In the genomic region with DNA sequence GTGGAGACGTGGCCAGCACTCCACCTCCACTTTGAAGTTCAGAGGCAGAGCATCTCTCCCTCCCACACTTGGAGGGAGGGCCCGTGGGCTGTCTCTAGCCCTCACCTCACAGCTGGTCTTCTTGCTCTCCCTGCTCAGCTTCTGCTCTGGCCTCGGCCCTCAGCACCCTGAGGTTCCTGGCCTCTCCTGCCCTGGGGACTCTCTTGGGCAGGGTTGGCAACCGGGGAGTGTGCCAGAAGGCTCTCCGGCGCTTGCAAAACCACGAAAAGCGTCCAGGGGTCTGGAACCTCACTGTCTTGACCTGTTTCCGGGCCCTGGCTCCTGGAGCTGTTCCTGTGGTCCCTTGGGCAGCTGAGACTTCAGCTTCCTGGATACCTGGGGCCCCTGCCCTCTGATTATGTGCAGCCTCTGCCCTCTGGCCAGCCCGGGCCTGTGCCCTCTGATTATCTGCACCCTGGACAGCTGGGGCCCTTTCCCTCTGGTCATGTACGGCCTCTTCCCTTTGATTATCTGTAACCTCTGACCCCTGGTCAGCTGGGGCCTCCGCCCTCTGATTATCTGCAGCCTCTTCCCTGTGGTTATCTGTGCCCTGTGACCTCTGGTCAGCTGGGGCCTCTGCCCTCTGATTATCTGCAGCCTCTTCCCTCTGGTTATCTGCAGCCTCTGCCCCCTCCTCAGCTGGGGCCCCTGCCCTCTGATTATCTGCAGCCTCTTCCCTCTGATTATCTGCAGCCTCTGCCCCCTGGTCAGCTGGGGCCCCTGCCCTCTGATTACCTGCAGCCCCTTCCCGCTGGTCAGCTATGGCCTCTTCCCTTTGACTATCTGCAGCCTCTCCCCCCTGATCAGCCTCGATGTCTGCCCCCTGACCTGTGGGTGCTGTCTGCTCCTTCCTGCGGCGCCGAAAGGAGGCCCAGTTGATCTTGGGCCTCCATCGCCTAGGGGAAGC, we compare ENCODE assay signal across 1 cellular context.
A peak's percentile ranks its signal among the peaks of the same experiment; 100 is the strongest.
TF ChIP-seq lines count a peak whose summit lies in the region.

No MANE protein-coding gene starts in this region.

TF ChIP-seq in K562, 482 proteins besides CTCF, POLR2A, EP300 and RAD21 (continued from another document and continues in another):
- TF ChIP-seq, protein P1, sequence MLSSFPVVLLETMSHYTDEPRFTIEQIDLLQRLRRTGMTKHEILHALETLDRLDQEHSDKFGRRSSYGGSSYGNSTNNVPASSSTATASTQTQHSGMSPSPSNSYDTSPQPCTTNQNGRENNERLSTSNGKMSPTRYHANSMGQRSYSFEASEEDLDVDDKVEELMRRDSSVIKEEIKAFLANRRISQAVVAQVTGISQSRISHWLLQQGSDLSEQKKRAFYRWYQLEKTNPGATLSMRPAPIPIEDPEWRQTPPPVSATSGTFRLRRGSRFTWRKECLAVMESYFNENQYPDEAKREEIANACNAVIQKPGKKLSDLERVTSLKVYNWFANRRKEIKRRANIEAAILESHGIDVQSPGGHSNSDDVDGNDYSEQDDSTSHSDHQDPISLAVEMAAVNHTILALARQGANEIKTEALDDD (IDR thresholded peaks at IDR 0.05) = no peak
- TF ChIP-seq C11orf30 (IDR thresholded peaks at IDR 0.05; ENCODE audit: low read depth) = no peak
- TF ChIP-seq ZNF444 (CRISPR knock-in tag; IDR thresholded peaks at IDR 0.05) = no peak
- no peak for TF ChIP-seq POLR2H (tag; IDR thresholded peaks at IDR 0.05; ENCODE audit: low read depth)
- TF ChIP-seq, protein P2, sequence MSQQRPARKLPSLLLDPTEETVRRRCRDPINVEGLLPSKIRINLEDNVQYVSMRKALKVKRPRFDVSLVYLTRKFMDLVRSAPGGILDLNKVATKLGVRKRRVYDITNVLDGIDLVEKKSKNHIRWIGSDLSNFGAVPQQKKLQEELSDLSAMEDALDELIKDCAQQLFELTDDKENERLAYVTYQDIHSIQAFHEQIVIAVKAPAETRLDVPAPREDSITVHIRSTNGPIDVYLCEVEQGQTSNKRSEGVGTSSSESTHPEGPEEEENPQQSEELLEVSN (IDR thresholded peaks at IDR 0.05; ENCODE audit: borderline replicate concordance in 1 of 2, extremely low read depth in 1 of 2, insufficient read depth in 1 of 2, insufficient read length in 1 of 2, low read depth in 1 of 2, low read length in 1 of 2, poor library complexity in 1 of 2, severe bottlenecking in 1 of 2) = no peak
- no peak for TF ChIP-seq HDAC2 (IDR thresholded peaks at IDR 0.05)
- TF ChIP-seq GTF2A2 (tag; IDR thresholded peaks at IDR 0.05) = no peak
- peak; percentile 45 for TF ChIP-seq NFIC (IDR thresholded peaks at IDR 0.05)
- no peak for TF ChIP-seq ZZZ3 (IDR thresholded peaks at IDR 0.05)
- no peak for TF ChIP-seq CBX1 (IDR thresholded peaks at IDR 0.05; ENCODE audit: low read depth)
- no peak for TF ChIP-seq SMAD3 (CRISPR knock-in tag; conservative IDR thresholded peaks at IDR 0.05)
- no peak for TF ChIP-seq MLX (CRISPR knock-in tag; conservative IDR thresholded peaks at IDR 0.05)
- TF ChIP-seq TFAP4 (CRISPR knock-in tag; IDR thresholded peaks at IDR 0.05; ENCODE audit: borderline replicate concordance) = peak; percentile 99
- TF ChIP-seq YY1 (IDR thresholded peaks at IDR 0.05; ENCODE audit: borderline replicate concordance in 1 of 3, control insufficient read depth in 1 of 3, extremely low read depth in 1 of 3, insufficient read depth in 3 of 3, insufficient read length in 1 of 3, insufficient replicate concordance in 2 of 3, low read depth in 1 of 3, low read length in 2 of 3) = no peak
- no peak for TF ChIP-seq ELF1 (tag; IDR thresholded peaks at IDR 0.05)
- TF ChIP-seq ZNF239 (CRISPR knock-in tag; IDR thresholded peaks at IDR 0.05) = no peak
- TF ChIP-seq, protein P3, sequence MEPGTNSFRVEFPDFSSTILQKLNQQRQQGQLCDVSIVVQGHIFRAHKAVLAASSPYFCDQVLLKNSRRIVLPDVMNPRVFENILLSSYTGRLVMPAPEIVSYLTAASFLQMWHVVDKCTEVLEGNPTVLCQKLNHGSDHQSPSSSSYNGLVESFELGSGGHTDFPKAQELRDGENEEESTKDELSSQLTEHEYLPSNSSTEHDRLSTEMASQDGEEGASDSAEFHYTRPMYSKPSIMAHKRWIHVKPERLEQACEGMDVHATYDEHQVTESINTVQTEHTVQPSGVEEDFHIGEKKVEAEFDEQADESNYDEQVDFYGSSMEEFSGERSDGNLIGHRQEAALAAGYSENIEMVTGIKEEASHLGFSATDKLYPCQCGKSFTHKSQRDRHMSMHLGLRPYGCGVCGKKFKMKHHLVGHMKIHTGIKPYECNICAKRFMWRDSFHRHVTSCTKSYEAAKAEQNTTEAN (CRISPR knock-in tag; IDR thresholded peaks at IDR 0.05) = no peak
- no peak for TF ChIP-seq HLTF (IDR thresholded peaks at IDR 0.05)
- TF ChIP-seq NFE2 (IDR thresholded peaks at IDR 0.05; ENCODE audit: low read depth) = no peak
- TF ChIP-seq ILF3 (IDR thresholded peaks at IDR 0.05; ENCODE audit: borderline replicate concordance) = no peak
- no peak for TF ChIP-seq TEAD1 (CRISPR knock-in tag; IDR thresholded peaks at IDR 0.05)
- TF ChIP-seq MYC (IDR thresholded peaks at IDR 0.05; ENCODE audit: low read depth, low read length) = no peak
- TF ChIP-seq MYC (CRISPR knock-in tag; IDR thresholded peaks at IDR 0.05; ENCODE audit: borderline replicate concordance, low read depth) = no peak
- TF ChIP-seq ZNF24 (IDR thresholded peaks at IDR 0.05) = no peak
- no peak for TF ChIP-seq GATAD2A (IDR thresholded peaks at IDR 0.05)
- TF ChIP-seq FOXK1 (CRISPR knock-in tag; IDR thresholded peaks at IDR 0.05; ENCODE audit: borderline replicate concordance) = no peak
- TF ChIP-seq HIVEP1 (CRISPR knock-in tag; IDR thresholded peaks at IDR 0.05) = no peak
- TF ChIP-seq TCF3 (CRISPR knock-in tag; IDR thresholded peaks at IDR 0.05) = peak; percentile 71
- no peak for TF ChIP-seq FOXJ2 (tag; IDR thresholded peaks at IDR 0.05)
- TF ChIP-seq ZNF511 (CRISPR knock-in tag; IDR thresholded peaks at IDR 0.05) = no peak
- no peak for TF ChIP-seq TCF7L2 (IDR thresholded peaks at IDR 0.05; ENCODE audit: low read depth, low read length)
- TF ChIP-seq, protein P4, sequence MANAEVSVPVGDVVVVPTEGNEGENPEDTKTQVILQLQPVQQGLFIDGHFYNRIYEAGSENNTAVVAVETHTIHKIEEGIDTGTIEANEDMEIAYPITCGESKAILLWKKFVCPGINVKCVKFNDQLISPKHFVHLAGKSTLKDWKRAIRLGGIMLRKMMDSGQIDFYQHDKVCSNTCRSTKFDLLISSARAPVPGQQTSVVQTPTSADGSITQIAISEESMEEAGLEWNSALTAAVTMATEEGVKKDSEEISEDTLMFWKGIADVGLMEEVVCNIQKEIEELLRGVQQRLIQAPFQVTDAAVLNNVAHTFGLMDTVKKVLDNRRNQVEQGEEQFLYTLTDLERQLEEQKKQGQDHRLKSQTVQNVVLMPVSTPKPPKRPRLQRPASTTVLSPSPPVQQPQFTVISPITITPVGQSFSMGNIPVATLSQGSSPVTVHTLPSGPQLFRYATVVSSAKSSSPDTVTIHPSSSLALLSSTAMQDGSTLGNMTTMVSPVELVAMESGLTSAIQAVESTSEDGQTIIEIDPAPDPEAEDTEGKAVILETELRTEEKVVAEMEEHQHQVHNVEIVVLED (CRISPR knock-in tag; IDR thresholded peaks at IDR 0.05) = no peak
- no peak for TF ChIP-seq RBM22 (IDR thresholded peaks at IDR 0.05; ENCODE audit: low read depth, low read length, poor library complexity, severe bottlenecking)
- TF ChIP-seq, protein P5, sequence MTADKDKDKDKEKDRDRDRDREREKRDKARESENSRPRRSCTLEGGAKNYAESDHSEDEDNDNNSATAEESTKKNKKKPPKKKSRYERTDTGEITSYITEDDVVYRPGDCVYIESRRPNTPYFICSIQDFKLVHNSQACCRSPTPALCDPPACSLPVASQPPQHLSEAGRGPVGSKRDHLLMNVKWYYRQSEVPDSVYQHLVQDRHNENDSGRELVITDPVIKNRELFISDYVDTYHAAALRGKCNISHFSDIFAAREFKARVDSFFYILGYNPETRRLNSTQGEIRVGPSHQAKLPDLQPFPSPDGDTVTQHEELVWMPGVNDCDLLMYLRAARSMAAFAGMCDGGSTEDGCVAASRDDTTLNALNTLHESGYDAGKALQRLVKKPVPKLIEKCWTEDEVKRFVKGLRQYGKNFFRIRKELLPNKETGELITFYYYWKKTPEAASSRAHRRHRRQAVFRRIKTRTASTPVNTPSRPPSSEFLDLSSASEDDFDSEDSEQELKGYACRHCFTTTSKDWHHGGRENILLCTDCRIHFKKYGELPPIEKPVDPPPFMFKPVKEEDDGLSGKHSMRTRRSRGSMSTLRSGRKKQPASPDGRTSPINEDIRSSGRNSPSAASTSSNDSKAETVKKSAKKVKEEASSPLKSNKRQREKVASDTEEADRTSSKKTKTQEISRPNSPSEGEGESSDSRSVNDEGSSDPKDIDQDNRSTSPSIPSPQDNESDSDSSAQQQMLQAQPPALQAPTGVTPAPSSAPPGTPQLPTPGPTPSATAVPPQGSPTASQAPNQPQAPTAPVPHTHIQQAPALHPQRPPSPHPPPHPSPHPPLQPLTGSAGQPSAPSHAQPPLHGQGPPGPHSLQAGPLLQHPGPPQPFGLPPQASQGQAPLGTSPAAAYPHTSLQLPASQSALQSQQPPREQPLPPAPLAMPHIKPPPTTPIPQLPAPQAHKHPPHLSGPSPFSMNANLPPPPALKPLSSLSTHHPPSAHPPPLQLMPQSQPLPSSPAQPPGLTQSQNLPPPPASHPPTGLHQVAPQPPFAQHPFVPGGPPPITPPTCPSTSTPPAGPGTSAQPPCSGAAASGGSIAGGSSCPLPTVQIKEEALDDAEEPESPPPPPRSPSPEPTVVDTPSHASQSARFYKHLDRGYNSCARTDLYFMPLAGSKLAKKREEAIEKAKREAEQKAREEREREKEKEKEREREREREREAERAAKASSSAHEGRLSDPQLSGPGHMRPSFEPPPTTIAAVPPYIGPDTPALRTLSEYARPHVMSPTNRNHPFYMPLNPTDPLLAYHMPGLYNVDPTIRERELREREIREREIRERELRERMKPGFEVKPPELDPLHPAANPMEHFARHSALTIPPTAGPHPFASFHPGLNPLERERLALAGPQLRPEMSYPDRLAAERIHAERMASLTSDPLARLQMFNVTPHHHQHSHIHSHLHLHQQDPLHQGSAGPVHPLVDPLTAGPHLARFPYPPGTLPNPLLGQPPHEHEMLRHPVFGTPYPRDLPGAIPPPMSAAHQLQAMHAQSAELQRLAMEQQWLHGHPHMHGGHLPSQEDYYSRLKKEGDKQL (CRISPR knock-in tag; IDR thresholded peaks at IDR 0.05; ENCODE audit: borderline replicate concordance) = no peak
- TF ChIP-seq SAP30 (IDR thresholded peaks at IDR 0.05; ENCODE audit: borderline replicate concordance, insufficient read depth, low read depth, low read length, poor library complexity, severe bottlenecking) = no peak
- 0 out of 4 replicates have a peak, but pooled peaks of 1 of the 2 experiments have one; percentile 17 for TF ChIP-seq TBL1XR1 (IDR thresholded peaks at IDR 0.05; ENCODE audit: low read length in 2 of 2)
- TF ChIP-seq MAZ (CRISPR knock-in tag; conservative IDR thresholded peaks at IDR 0.05 in 1 of 2, IDR thresholded peaks at IDR 0.05 in 1 of 2) = no peak
- no peak for TF ChIP-seq ZNF764 (CRISPR knock-in tag; IDR thresholded peaks at IDR 0.05; ENCODE audit: low read depth)
- no peak for TF ChIP-seq TARDBP (IDR thresholded peaks at IDR 0.05)
- TF ChIP-seq, protein P6, sequence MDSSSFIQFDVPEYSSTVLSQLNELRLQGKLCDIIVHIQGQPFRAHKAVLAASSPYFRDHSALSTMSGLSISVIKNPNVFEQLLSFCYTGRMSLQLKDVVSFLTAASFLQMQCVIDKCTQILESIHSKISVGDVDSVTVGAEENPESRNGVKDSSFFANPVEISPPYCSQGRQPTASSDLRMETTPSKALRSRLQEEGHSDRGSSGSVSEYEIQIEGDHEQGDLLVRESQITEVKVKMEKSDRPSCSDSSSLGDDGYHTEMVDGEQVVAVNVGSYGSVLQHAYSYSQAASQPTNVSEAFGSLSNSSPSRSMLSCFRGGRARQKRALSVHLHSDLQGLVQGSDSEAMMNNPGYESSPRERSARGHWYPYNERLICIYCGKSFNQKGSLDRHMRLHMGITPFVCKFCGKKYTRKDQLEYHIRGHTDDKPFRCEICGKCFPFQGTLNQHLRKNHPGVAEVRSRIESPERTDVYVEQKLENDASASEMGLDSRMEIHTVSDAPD (CRISPR knock-in tag; IDR thresholded peaks at IDR 0.05) = no peak
- TF ChIP-seq ZNF561 (CRISPR knock-in tag; conservative IDR thresholded peaks at IDR 0.05) = no peak
- TF ChIP-seq RCOR1 (IDR thresholded peaks at IDR 0.05; ENCODE audit: borderline replicate concordance in 1 of 2, low read depth in 2 of 2, low read length in 2 of 2) = peak in 1 of 2 experiments; percentile 63; a peak in 2 of 4 replicates
- no peak for TF ChIP-seq ATF7 (IDR thresholded peaks at IDR 0.05)
- TF ChIP-seq ZFP1 (CRISPR knock-in tag; IDR thresholded peaks at IDR 0.05) = no peak
- no peak for TF ChIP-seq SREBF2 (CRISPR knock-in tag; IDR thresholded peaks at IDR 0.05)
- no peak for TF ChIP-seq ZNF23 (CRISPR knock-in tag; IDR thresholded peaks at IDR 0.05)
- TF ChIP-seq ZNF41 (CRISPR knock-in tag; conservative IDR thresholded peaks at IDR 0.05) = no peak
- no peak for TF ChIP-seq SNIP1 (IDR thresholded peaks at IDR 0.05; ENCODE audit: low read depth)
- no peak for TF ChIP-seq NFATC3 (IDR thresholded peaks at IDR 0.05)
- no peak for TF ChIP-seq EWSR1 (IDR thresholded peaks at IDR 0.05; ENCODE audit: borderline replicate concordance, low read depth, partially characterized antibody)
- no peak for TF ChIP-seq HMG20A (CRISPR knock-in tag; conservative IDR thresholded peaks at IDR 0.05)
- no peak for TF ChIP-seq XRCC5 (IDR thresholded peaks at IDR 0.05; ENCODE audit: low read depth, low read length)
- TF ChIP-seq ZNF324 (CRISPR knock-in tag; IDR thresholded peaks at IDR 0.05) = no peak
- TF ChIP-seq ZEB2 (IDR thresholded peaks at IDR 0.05) = no peak
